In the genomic region with DNA sequence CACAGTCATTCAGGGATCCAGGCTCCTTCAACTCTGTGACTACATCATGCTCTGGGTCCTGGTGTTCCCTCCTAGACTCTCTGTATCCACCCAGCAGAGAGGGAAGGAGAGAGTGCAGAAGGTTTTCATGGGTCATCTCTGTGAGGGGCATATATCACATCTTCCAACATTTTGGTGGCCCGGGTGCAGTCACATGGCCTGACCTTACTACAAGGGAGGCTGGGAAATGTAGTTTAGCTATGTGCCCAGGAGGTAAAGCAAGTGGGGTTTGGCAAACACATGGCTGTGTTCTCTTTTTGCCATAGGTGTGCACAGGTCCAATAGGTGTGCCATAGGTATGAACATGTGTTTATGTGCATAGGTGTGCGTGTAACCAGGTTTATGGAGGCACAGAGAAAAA, we compare ENCODE assay signal across 11 cellular contexts.
"Had no signal": no experiment of that assay in that cellular context is flagged by ENCODE, and none has a peak within 500 bp of the region (broad histone marks: within the 10 kb centered on the region; RNA-seq: fewer than 3 reads in every experiment).

No MANE protein-coding gene starts in this region.

- DNase-seq: GM23248, GOT3, H7, H9, HCEC 1CT, HFFc6 had no signal

- H3K9me3 ChIP-seq: HAP-1 had no signal

- H3K9me3 Mint-ChIP-seq: GM23338 had no signal

- H3K4me3 ChIP-seq: GM23248, GM23338, HAP-1 had no signal

- ATAC-seq: GM23338, HCT116 had no signal

- FAIRE-seq: H1, H54 had no signal

- H3K27ac Mint-ChIP-seq: GM23338, H9, HFFc6 had no signal

- H3K4me3 Mint-ChIP-seq: GM23338, H9, HFFc6 had no signal

- H3K4me1 ChIP-seq: HAP-1 had no signal

- H3K27ac ChIP-seq: GM23248 had no signal

- H3K36me3 ChIP-seq: HAP-1 had no signal
